ENCODE assay signal across 1 cellular context in the genomic region with DNA sequence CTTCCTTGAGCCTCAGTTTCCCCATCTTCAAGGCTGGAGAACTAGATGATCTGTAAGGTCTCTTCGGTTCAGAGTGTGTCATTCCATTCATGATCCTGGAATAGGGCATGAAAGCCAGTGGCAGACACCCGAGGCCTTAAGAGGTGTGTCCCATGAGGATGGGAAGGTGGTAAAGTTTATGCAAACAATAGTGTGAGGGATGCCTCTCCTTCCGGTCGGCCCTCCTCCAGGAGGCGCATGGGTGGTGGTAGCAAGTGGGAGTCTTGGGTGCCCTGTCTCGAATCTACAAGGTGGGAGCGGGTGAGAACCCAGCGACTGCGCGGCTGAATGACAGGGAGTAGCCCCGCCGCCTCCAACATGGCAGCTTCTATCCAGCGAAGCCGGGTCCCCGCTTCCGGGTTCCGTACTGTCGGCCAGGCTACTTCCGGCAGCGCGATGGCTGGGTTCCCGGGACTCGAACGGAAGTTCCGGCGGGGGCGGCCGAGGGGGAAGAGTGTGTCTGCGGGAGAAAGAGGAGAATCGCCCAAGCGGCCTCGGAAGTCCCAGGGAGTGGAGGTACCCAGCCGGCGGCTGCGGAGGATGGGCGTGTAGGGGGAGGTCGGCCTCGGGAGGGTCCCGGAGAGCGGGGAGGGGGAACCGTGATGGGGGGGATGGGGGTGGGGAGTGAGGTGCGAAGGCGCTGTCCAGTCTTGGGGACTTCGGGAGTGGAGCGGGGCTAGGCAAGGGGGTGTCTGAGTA.
TF ChIP-seq lines count a peak whose summit lies in the region.

A gene (plus strand): TSS at position 450 of the 738 bp plus-strand sequence. CDS start 1,538 bp downstream, outside the sequence.

TF ChIP-seq in HepG2, 621 proteins besides CTCF, POLR2A, EP300 and RAD21 (continued from another document and continues in another):
- TF ChIP-seq, protein P1, sequence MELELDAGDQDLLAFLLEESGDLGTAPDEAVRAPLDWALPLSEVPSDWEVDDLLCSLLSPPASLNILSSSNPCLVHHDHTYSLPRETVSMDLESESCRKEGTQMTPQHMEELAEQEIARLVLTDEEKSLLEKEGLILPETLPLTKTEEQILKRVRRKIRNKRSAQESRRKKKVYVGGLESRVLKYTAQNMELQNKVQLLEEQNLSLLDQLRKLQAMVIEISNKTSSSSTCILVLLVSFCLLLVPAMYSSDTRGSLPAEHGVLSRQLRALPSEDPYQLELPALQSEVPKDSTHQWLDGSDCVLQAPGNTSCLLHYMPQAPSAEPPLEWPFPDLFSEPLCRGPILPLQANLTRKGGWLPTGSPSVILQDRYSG (CRISPR knock-in tag; IDR thresholded peaks at IDR 0.05) = no peak
- TF ChIP-seq, protein P2, sequence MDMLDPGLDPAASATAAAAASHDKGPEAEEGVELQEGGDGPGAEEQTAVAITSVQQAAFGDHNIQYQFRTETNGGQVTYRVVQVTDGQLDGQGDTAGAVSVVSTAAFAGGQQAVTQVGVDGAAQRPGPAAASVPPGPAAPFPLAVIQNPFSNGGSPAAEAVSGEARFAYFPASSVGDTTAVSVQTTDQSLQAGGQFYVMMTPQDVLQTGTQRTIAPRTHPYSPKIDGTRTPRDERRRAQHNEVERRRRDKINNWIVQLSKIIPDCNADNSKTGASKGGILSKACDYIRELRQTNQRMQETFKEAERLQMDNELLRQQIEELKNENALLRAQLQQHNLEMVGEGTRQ (IDR thresholded peaks at IDR 0.05; ENCODE audit: low read depth, low read length) = no peak
- TF ChIP-seq, protein P2 (CRISPR knock-in tag; IDR thresholded peaks at IDR 0.05; ENCODE audit: borderline replicate concordance) = no peak
- TF ChIP-seq, protein P3, sequence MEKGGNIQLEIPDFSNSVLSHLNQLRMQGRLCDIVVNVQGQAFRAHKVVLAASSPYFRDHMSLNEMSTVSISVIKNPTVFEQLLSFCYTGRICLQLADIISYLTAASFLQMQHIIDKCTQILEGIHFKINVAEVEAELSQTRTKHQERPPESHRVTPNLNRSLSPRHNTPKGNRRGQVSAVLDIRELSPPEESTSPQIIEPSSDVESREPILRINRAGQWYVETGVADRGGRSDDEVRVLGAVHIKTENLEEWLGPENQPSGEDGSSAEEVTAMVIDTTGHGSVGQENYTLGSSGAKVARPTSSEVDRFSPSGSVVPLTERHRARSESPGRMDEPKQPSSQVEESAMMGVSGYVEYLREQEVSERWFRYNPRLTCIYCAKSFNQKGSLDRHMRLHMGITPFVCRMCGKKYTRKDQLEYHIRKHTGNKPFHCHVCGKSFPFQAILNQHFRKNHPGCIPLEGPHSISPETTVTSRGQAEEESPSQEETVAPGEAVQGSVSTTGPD (CRISPR knock-in tag; IDR thresholded peaks at IDR 0.05) = no peak
- TF ChIP-seq, protein P4, sequence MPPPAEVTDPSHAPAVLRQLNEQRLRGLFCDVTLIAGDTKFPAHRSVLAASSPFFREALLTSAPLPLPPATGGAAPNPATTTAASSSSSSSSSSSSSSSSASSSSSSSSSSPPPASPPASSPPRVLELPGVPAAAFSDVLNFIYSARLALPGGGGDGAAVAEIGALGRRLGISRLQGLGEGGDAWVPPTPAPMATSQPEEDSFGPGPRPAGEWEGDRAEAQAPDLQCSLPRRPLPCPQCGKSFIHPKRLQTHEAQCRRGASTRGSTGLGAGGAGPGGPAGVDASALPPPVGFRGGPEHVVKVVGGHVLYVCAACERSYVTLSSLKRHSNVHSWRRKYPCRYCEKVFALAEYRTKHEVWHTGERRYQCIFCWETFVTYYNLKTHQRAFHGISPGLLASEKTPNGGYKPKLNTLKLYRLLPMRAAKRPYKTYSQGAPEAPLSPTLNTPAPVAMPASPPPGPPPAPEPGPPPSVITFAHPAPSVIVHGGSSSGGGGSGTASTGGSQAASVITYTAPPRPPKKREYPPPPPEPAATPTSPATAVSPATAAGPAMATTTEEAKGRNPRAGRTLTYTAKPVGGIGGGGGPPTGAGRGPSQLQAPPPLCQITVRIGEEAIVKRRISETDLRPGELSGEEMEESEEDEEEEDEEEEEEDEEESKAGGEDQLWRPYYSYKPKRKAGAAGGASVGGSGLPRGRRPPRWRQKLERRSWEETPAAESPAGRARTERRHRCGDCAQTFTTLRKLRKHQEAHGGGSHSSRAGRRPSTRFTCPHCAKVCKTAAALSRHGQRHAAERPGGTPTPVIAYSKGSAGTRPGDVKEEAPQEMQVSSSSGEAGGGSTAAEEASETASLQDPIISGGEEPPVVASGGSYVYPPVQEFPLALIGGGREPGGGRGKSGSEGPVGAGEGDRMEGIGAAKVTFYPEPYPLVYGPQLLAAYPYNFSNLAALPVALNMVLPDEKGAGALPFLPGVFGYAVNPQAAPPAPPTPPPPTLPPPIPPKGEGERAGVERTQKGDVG (CRISPR knock-in tag; IDR thresholded peaks at IDR 0.05; ENCODE audit: borderline replicate concordance) = no peak
- TF ChIP-seq, protein P5, sequence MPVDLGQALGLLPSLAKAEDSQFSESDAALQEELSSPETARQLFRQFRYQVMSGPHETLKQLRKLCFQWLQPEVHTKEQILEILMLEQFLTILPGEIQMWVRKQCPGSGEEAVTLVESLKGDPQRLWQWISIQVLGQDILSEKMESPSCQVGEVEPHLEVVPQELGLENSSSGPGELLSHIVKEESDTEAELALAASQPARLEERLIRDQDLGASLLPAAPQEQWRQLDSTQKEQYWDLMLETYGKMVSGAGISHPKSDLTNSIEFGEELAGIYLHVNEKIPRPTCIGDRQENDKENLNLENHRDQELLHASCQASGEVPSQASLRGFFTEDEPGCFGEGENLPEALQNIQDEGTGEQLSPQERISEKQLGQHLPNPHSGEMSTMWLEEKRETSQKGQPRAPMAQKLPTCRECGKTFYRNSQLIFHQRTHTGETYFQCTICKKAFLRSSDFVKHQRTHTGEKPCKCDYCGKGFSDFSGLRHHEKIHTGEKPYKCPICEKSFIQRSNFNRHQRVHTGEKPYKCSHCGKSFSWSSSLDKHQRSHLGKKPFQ (CRISPR knock-in tag; IDR thresholded peaks at IDR 0.05; ENCODE audit: insufficient replicate concordance) = peak; percentile 4
- TF ChIP-seq, protein P6, sequence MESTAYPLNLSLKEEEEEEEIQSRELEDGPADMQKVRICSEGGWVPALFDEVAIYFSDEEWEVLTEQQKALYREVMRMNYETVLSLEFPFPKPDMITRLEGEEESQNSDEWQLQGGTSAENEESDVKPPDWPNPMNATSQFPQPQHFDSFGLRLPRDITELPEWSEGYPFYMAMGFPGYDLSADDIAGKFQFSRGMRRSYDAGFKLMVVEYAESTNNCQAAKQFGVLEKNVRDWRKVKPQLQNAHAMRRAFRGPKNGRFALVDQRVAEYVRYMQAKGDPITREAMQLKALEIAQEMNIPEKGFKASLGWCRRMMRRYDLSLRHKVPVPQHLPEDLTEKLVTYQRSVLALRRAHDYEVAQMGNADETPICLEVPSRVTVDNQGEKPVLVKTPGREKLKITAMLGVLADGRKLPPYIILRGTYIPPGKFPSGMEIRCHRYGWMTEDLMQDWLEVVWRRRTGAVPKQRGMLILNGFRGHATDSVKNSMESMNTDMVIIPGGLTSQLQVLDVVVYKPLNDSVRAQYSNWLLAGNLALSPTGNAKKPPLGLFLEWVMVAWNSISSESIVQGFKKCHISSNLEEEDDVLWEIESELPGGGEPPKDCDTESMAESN (CRISPR knock-in tag; conservative IDR thresholded peaks at IDR 0.05) = no peak
- TF ChIP-seq, protein P7, sequence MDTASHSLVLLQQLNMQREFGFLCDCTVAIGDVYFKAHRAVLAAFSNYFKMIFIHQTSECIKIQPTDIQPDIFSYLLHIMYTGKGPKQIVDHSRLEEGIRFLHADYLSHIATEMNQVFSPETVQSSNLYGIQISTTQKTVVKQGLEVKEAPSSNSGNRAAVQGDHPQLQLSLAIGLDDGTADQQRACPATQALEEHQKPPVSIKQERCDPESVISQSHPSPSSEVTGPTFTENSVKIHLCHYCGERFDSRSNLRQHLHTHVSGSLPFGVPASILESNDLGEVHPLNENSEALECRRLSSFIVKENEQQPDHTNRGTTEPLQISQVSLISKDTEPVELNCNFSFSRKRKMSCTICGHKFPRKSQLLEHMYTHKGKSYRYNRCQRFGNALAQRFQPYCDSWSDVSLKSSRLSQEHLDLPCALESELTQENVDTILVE (CRISPR knock-in tag; IDR thresholded peaks at IDR 0.05) = 0 out of 2 replicates have a peak, but pooled peaks have one; percentile 39
- TF ChIP-seq, protein P8, sequence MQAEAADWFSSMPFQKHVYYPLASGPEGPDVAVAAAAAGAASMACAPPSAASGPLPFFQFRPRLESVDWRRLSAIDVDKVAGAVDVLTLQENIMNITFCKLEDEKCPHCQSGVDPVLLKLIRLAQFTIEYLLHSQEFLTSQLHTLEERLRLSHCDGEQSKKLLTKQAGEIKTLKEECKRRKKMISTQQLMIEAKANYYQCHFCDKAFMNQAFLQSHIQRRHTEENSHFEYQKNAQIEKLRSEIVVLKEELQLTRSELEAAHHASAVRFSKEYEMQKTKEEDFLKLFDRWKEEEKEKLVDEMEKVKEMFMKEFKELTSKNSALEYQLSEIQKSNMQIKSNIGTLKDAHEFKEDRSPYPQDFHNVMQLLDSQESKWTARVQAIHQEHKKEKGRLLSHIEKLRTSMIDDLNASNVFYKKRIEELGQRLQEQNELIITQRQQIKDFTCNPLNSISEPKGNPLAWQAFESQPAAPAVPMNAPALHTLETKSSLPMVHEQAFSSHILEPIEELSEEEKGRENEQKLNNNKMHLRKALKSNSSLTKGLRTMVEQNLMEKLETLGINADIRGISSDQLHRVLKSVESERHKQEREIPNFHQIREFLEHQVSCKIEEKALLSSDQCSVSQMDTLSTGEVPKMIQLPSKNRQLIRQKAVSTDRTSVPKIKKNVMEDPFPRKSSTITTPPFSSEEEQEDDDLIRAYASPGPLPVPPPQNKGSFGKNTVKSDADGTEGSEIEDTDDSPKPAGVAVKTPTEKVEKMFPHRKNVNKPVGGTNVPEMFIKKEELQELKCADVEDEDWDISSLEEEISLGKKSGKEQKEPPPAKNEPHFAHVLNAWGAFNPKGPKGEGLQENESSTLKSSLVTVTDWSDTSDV (CRISPR knock-in tag; IDR thresholded peaks at IDR 0.05) = no peak
- TF ChIP-seq KAT2B (IDR thresholded peaks at IDR 0.05; ENCODE audit: borderline replicate concordance, low read depth, low read length) (no peak), ZNF30 (CRISPR knock-in tag; IDR thresholded peaks at IDR 0.05) (no peak), ZNF720 (CRISPR knock-in tag; IDR thresholded peaks at IDR 0.05) (no peak), RBAK (CRISPR knock-in tag; IDR thresholded peaks at IDR 0.05) (no peak), ZNF790 (CRISPR knock-in tag; IDR thresholded peaks at IDR 0.05; ENCODE audit: borderline replicate concordance) (no peak), ZNF550 (CRISPR knock-in tag; IDR thresholded peaks at IDR 0.05; ENCODE audit: borderline replicate concordance) (no peak), MAFG (CRISPR knock-in tag; IDR thresholded peaks at IDR 0.05) (no peak), ZNF224 (CRISPR knock-in tag; IDR thresholded peaks at IDR 0.05) (no peak), PHF5A (CRISPR knock-in tag; IDR thresholded peaks at IDR 0.05; ENCODE audit: low read depth, unreplicated experiment) (no peak), SOX6 (IDR thresholded peaks at IDR 0.05) (no peak), SOX6 (CRISPR knock-in tag; IDR thresholded peaks at IDR 0.05) (no peak), WIZ (CRISPR knock-in tag; IDR thresholded peaks at IDR 0.05) (no peak), STAT5B (CRISPR knock-in tag; IDR thresholded peaks at IDR 0.05) (no peak), CEBPG (CRISPR knock-in tag; IDR thresholded peaks at IDR 0.05) (peak; percentile 3; the same call in 1 of the 2 replicates)
- TF ChIP-seq, protein P9, sequence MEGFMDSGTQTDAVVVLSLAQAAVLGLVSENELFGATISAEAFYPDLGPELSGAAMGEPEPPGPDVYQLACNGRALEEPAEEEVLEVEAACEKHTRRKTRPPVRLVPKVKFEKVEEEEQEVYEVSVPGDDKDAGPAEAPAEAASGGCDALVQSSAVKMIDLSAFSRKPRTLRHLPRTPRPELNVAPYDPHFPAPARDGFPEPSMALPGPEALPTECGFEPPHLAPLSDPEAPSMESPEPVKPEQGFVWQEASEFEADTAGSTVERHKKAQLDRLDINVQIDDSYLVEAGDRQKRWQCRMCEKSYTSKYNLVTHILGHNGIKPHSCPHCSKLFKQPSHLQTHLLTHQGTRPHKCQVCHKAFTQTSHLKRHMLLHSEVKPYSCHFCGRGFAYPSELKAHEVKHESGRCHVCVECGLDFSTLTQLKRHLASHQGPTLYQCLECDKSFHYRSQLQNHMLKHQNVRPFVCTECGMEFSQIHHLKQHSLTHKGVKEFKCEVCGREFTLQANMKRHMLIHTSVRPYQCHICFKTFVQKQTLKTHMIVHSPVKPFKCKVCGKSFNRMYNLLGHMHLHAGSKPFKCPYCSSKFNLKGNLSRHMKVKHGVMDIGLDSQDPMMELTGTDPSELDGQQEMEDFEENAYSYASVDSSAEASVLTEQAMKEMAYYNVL (CRISPR knock-in tag; IDR thresholded peaks at IDR 0.05; ENCODE audit: borderline replicate concordance) = no peak
- TF ChIP-seq, protein P10, sequence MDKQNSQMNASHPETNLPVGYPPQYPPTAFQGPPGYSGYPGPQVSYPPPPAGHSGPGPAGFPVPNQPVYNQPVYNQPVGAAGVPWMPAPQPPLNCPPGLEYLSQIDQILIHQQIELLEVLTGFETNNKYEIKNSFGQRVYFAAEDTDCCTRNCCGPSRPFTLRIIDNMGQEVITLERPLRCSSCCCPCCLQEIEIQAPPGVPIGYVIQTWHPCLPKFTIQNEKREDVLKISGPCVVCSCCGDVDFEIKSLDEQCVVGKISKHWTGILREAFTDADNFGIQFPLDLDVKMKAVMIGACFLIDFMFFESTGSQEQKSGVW (CRISPR knock-in tag; IDR thresholded peaks at IDR 0.05; ENCODE audit: borderline replicate concordance) = no peak
- TF ChIP-seq, protein P11, sequence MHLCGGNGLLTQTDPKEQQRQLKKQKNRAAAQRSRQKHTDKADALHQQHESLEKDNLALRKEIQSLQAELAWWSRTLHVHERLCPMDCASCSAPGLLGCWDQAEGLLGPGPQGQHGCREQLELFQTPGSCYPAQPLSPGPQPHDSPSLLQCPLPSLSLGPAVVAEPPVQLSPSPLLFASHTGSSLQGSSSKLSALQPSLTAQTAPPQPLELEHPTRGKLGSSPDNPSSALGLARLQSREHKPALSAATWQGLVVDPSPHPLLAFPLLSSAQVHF (CRISPR knock-in tag; IDR thresholded peaks at IDR 0.05) = no peak
- TF ChIP-seq, protein P12, sequence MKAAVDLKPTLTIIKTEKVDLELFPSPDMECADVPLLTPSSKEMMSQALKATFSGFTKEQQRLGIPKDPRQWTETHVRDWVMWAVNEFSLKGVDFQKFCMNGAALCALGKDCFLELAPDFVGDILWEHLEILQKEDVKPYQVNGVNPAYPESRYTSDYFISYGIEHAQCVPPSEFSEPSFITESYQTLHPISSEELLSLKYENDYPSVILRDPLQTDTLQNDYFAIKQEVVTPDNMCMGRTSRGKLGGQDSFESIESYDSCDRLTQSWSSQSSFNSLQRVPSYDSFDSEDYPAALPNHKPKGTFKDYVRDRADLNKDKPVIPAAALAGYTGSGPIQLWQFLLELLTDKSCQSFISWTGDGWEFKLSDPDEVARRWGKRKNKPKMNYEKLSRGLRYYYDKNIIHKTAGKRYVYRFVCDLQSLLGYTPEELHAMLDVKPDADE (CRISPR knock-in tag; IDR thresholded peaks at IDR 0.05) = no peak
- TF ChIP-seq, protein P13, sequence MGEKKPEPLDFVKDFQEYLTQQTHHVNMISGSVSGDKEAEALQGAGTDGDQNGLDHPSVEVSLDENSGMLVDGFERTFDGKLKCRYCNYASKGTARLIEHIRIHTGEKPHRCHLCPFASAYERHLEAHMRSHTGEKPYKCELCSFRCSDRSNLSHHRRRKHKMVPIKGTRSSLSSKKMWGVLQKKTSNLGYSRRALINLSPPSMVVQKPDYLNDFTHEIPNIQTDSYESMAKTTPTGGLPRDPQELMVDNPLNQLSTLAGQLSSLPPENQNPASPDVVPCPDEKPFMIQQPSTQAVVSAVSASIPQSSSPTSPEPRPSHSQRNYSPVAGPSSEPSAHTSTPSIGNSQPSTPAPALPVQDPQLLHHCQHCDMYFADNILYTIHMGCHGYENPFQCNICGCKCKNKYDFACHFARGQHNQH (CRISPR knock-in tag; IDR thresholded peaks at IDR 0.05) = peak; percentile 39; the same call in 1 of the 2 replicates
